Comparison of ENCODE assay signal across 29 cellular contexts in the genomic region with DNA sequence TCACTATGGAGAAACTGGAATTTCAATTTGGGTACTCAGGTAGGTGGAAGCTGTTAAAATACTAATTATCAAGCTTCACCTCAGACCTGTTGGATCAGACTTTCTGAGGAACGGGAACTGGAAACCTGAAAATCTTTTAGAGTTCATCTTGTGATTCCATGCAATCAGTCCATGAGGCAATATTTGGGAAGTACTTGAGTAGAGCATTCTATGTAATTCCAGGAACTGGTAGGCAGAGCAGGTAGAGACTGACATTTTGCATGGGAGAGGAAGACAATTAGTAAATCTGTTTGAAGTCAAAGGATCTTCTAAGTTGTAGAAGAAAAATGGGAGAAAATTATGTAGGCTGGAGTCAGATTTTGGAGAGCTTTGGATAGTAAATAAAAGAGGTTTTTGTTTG. TPM values are rescaled to one million over a fixed set of nuclear protein-coding genes. Genes with fewer than 3 reads are reported as not detected.
DNase-seq lines count a peak whose midpoint lies in the region; ATAC-seq and TF ChIP-seq lines count a peak whose summit lies in the region.
"Had no signal": no experiment of that assay in that cellular context is flagged by ENCODE, and none has a peak within 500 bp of the region (broad histone marks: within the 10 kb centered on the region; RNA-seq: fewer than 3 reads in every experiment).

No MANE protein-coding gene starts in this region.

- CTCF ChIA-PET in Calu3 (lab: Charles Lee) = no interaction called here

- DNase-seq in hepatocyte (ENCODE audit: low spot score) (no peak), smooth muscle cell (lab: John Stamatoyannopoulos, UW; ENCODE audit: unreplicated experiment) (no peak), Calu3 (no peak), T-helper 1 cell (no peak), DMS79 treated with DMSO at 0.1 percent for 48 hours (lab: John Stamatoyannopoulos, UW) (no peak)
- DNase-seq: activated B cell treated with CpG ODN at 0.5 μM for 24 hours; activated CD4-positive, alpha-beta T cell treated with anti-CD3 and anti-CD28 coated beads, Interleukin-2, amount 50 U/mL, for 4 hours; anterior cingulate cortex; dermis blood vessel endothelial cell; GF-D8; GOT3; heart left ventricle; NCI-H146; NCI-H2171; NCI-H526 treated with DMSO at 0.1 percent for 48 hours; retina; spleen; stimulated activated CD4-positive, alpha-beta T cell treated with anti-CD3 and anti-CD28 coated beads, Interleukin-2, amount 100 ng/mL, for 48 hours; SW 1271 had no signal

- H3K4me3 ChIP-seq in ACC112 (ENCODE audit: low read depth, low read length) = peak overlapping the region; percentile 75
- no peak overlapping the region for H3K4me3 ChIP-seq in OCI-LY3 (ENCODE audit: low read length)
- H3K4me3 ChIP-seq in hepatocyte = no peak overlapping the region
- H3K4me3 ChIP-seq in smooth muscle cell = no peak overlapping the region
- H3K4me3 ChIP-seq: cardiac muscle cell, spleen had no signal

- no TSS peak for BruUV-seq in Calu3 (replicated peaks; lab: Mats Ljungman, UMichigan)

- no peaks in the 10 kb centered on the region for H3K4me1 Mint-ChIP-seq in Calu3 (ENCODE audit: low read depth, unreplicated experiment)
- H3K4me1 Mint-ChIP-seq: activated B cell treated with CpG ODN at 0.5 μM for 24 hours; activated T-helper 17 cell treated with anti-CD3 and anti-CD28 coated beads, Interleukin-2, amount 50 U/mL, for 72 hours; stimulated activated memory B cell treated with anti-CD40 and anti-IgM and Interleukin-4, amounts not matched to agents 10 μg/mL and 1 μg/mL and 100 μg/mL, for 72 hours had no signal

- intact Hi-C loops in Calu3 (cut with micrococcal nuclease; ENCODE audit: unreplicated experiment) = loop anchor here (10.0 kb wide), 1 partner anchor 539 kb away; no protein-coding TSS in a partner anchor

- WGBS in hepatocyte (ENCODE audit: low lambda C conversion rate, missing lambda C conversion rate) = 96% methylated on average over 1 of the region's 1 CpG
- WGBS in smooth muscle cell (ENCODE audit: low lambda C conversion rate) = 93% methylated on average over 1 of the region's 1 CpG

- H3K9ac ChIP-seq in OCI-LY3 (ENCODE audit: low read length) (no peak overlapping the region), smooth muscle cell (ENCODE audit: low read depth) (no peak overlapping the region)

- H3K4me2 ChIP-seq in OCI-LY3 (ENCODE audit: low read length) = no peak overlapping the region
- peak overlapping the region; percentile 52 for H3K4me2 ChIP-seq in hepatocyte
- H3K4me2 ChIP-seq in smooth muscle cell = peak overlapping the region; percentile 48

- ATAC-seq in GM21528 (IDR thresholded peaks at IDR 0.05; ENCODE audit: low FRiP score, unreplicated experiment) = no peak
- ATAC-seq: activated T-helper 17 cell treated with anti-CD3 and anti-CD28 coated beads, Interleukin-2, amount 50 U/mL, for 72 hours; heart left ventricle; natural killer cell treated with Interleukin-12 subunit alpha and Interleukin-12 subunit beta and Interleukin-15 and Interleukin-18, amount 100 ng/mL, for 72 hours; stimulated activated memory B cell treated with anti-CD40 and anti-IgM and Interleukin-4, amounts not matched to agents 10 μg/mL and 1 μg/mL and 100 μg/mL, for 72 hours had no signal

- peaks cover 33% of the 10 kb centered on the region for H3K4me1 ChIP-seq in ACC112 (ENCODE audit: control insufficient read depth, insufficient read depth, low read length, unreplicated experiment)
- H3K4me1 ChIP-seq in OCI-LY3 (ENCODE audit: low read length) = no peaks in the 10 kb centered on the region
- H3K4me1 ChIP-seq in hepatocyte (ENCODE audit: insufficient read depth) = no peaks in the 10 kb centered on the region
- H3K4me1 ChIP-seq in smooth muscle cell (ENCODE audit: low read depth) = peaks cover 6% of the 10 kb centered on the region

- TF ChIP-seq CTCF in OCI-LY3 (IDR thresholded peaks at IDR 0.05; ENCODE audit: low read depth, low read length) (no peak), hepatocyte (IDR thresholded peaks at IDR 0.05; ENCODE audit: poor library complexity) (no peak), smooth muscle cell (IDR thresholded peaks at IDR 0.05; ENCODE audit: borderline replicate concordance, insufficient read depth, poor library complexity, severe bottlenecking) (no peak), Calu3 (IDR thresholded peaks at IDR 0.05; ENCODE audit: unreplicated experiment) (no peak)

- no peaks in the 10 kb centered on the region for H3K9me2 ChIP-seq in hepatocyte (replicated peaks; ENCODE audit: insufficient read depth)

- no peaks in the 10 kb centered on the region for H3K9me3 Mint-ChIP-seq in Calu3 (ENCODE audit: low read depth, unreplicated experiment)
- H3K9me3 Mint-ChIP-seq: activated B cell treated with CpG ODN at 0.5 μM for 24 hours; activated naive CD4-positive, alpha-beta T cell treated with anti-CD3 and anti-CD28 coated beads, Interleukin-2, amount 50 U/mL, for 24 hours; activated T-helper 17 cell treated with anti-CD3 and anti-CD28 coated beads, Interleukin-2, amount 50 U/mL, for 72 hours; mesothelial cell of epicardium; natural killer cell treated with Interleukin-12 subunit alpha and Interleukin-12 subunit beta and Interleukin-15 and Interleukin-18, amount 100 ng/mL, for 72 hours; stimulated activated memory B cell treated with anti-CD40 and anti-IgM and Interleukin-4, amounts not matched to agents 10 μg/mL and 1 μg/mL and 100 μg/mL, for 72 hours had no signal

- H3F3A ChIP-seq in smooth muscle cell (ENCODE audit: low read depth) = peaks cover 6% of the 10 kb centered on the region

- no peak overlapping the region for H3K4me3 Mint-ChIP-seq in Calu3 (ENCODE audit: low read depth, unreplicated experiment)
- H3K4me3 Mint-ChIP-seq: activated B cell treated with CpG ODN at 0.5 μM for 24 hours; activated naive CD4-positive, alpha-beta T cell treated with anti-CD3 and anti-CD28 coated beads, Interleukin-2, amount 50 U/mL, for 24 hours; activated T-helper 17 cell treated with anti-CD3 and anti-CD28 coated beads, Interleukin-2, amount 50 U/mL, for 72 hours; mesothelial cell of epicardium; natural killer cell treated with Interleukin-12 subunit alpha and Interleukin-12 subunit beta and Interleukin-15 and Interleukin-18, amount 100 ng/mL, for 72 hours; stimulated activated memory B cell treated with anti-CD40 and anti-IgM and Interleukin-4, amounts not matched to agents 10 μg/mL and 1 μg/mL and 100 μg/mL, for 72 hours had no signal

- H2AFZ ChIP-seq in ACC112 (ENCODE audit: low read length, unreplicated experiment) (peak overlapping the region; percentile 88), OCI-LY3 (ENCODE audit: low read depth, low read length) (0 out of 2 replicates have a peak overlapping the region, but pooled peaks have one; percentile 14), hepatocyte (no peak overlapping the region), smooth muscle cell (ENCODE audit: low read depth) (no peak overlapping the region)

- H3K36me3 Mint-ChIP-seq in Calu3 (ENCODE audit: insufficient read depth, unreplicated experiment) = no peaks in the 10 kb centered on the region
- H3K36me3 Mint-ChIP-seq: activated naive CD4-positive, alpha-beta T cell treated with anti-CD3 and anti-CD28 coated beads, Interleukin-2, amount 50 U/mL, for 24 hours; mesothelial cell of epicardium; natural killer cell treated with Interleukin-12 subunit alpha and Interleukin-12 subunit beta and Interleukin-15 and Interleukin-18, amount 100 ng/mL, for 72 hours; stimulated activated memory B cell treated with anti-CD40 and anti-IgM and Interleukin-4, amounts not matched to agents 10 μg/mL and 1 μg/mL and 100 μg/mL, for 72 hours had no signal

- H3K27ac Mint-ChIP-seq in Calu3 (ENCODE audit: unreplicated experiment) = no peak overlapping the region
- H3K27ac Mint-ChIP-seq: activated B cell treated with CpG ODN at 0.5 μM for 24 hours; activated naive CD4-positive, alpha-beta T cell treated with anti-CD3 and anti-CD28 coated beads, Interleukin-2, amount 50 U/mL, for 24 hours; activated T-helper 17 cell treated with anti-CD3 and anti-CD28 coated beads, Interleukin-2, amount 50 U/mL, for 72 hours; mesothelial cell of epicardium; natural killer cell treated with Interleukin-12 subunit alpha and Interleukin-12 subunit beta and Interleukin-15 and Interleukin-18, amount 100 ng/mL, for 72 hours; stimulated activated memory B cell treated with anti-CD40 and anti-IgM and Interleukin-4, amounts not matched to agents 10 μg/mL and 1 μg/mL and 100 μg/mL, for 72 hours had no signal

- H3K27ac ChIP-seq in ACC112 (ENCODE audit: low read depth, low read length) = peak overlapping the region; percentile 60; the same call in 1 of the 2 replicates
- no peak overlapping the region for H3K27ac ChIP-seq in OCI-LY3 (ENCODE audit: low read length)
- H3K27ac ChIP-seq in hepatocyte = no peak overlapping the region
- H3K27ac ChIP-seq in smooth muscle cell (ENCODE audit: low read depth) = no peak overlapping the region
- H3K27ac ChIP-seq: cardiac muscle cell, spleen had no signal

- H3K27me3 Mint-ChIP-seq in Calu3 (ENCODE audit: unreplicated experiment) = no peaks in the 10 kb centered on the region
- H3K27me3 Mint-ChIP-seq: activated B cell treated with CpG ODN at 0.5 μM for 24 hours; activated naive CD4-positive, alpha-beta T cell treated with anti-CD3 and anti-CD28 coated beads, Interleukin-2, amount 50 U/mL, for 24 hours; activated T-helper 17 cell treated with anti-CD3 and anti-CD28 coated beads, Interleukin-2, amount 50 U/mL, for 72 hours; stimulated activated memory B cell treated with anti-CD40 and anti-IgM and Interleukin-4, amounts not matched to agents 10 μg/mL and 1 μg/mL and 100 μg/mL, for 72 hours had no signal

- H3K27me3 ChIP-seq in ACC112 (ENCODE audit: insufficient read depth, low read length) = no peaks in the 10 kb centered on the region
- no peaks in the 10 kb centered on the region for H3K27me3 ChIP-seq in OCI-LY3 (ENCODE audit: low read depth, low read length)
- no peaks in the 10 kb centered on the region for H3K27me3 ChIP-seq in hepatocyte
- H3K27me3 ChIP-seq in smooth muscle cell (ENCODE audit: low read depth) = no peaks in the 10 kb centered on the region
- H3K27me3 ChIP-seq: cardiac muscle cell, heart left ventricle, spleen had no signal

- H3K36me3 ChIP-seq in ACC112 (ENCODE audit: insufficient read depth, low read length) (no peaks in the 10 kb centered on the region), OCI-LY3 (replicated peaks; ENCODE audit: low read depth, low read length) (no peaks in the 10 kb centered on the region), hepatocyte (replicated peaks; ENCODE audit: insufficient read depth, low read depth) (no peaks in the 10 kb centered on the region), smooth muscle cell (ENCODE audit: low read depth) (peaks cover 8% of the 10 kb centered on the region)
- H3K36me3 ChIP-seq: cardiac muscle cell, heart left ventricle, spleen had no signal

- no peaks in the 10 kb centered on the region for H3K9me3 ChIP-seq in OCI-LY3 (ENCODE audit: insufficient read depth, low read length)
- H3K9me3 ChIP-seq in hepatocyte (ENCODE audit: low read depth) = no peaks in the 10 kb centered on the region
- H3K9me3 ChIP-seq in smooth muscle cell (replicated peaks; ENCODE audit: low read depth) = no peaks in the 10 kb centered on the region
- H3K9me3 ChIP-seq: heart left ventricle, spleen had no signal

- H4K20me1 ChIP-seq in OCI-LY3 (ENCODE audit: insufficient read depth, low read length) (no peaks in the 10 kb centered on the region), hepatocyte (ENCODE audit: insufficient read depth, poor library complexity, severe bottlenecking) (no peaks in the 10 kb centered on the region), smooth muscle cell (ENCODE audit: low read depth) (peaks cover 95% of the 10 kb centered on the region)

- H3K79me2 ChIP-seq in ACC112 (ENCODE audit: control insufficient read depth, insufficient read depth, low read length, unreplicated experiment) = no peaks in the 10 kb centered on the region
- H3K79me2 ChIP-seq in OCI-LY3 (ENCODE audit: low read length) = no peaks in the 10 kb centered on the region
- H3K79me2 ChIP-seq in hepatocyte = no peaks in the 10 kb centered on the region
- H3K79me2 ChIP-seq in smooth muscle cell (ENCODE audit: low read depth) = peaks cover 9% of the 10 kb centered on the region

RNA-seq across cellular contexts. Expression of a gene that starts 43.1 kb away (rescaled TPM):
- total RNA-seq in hepatocyte = 13.0 and 18.9 TPM in 2 replicates
- 7.3 and 11.2 TPM in 2 replicates for polyA plus RNA-seq in hepatocyte
- total RNA-seq in smooth muscle cell = 358 and 430 TPM in 2 replicates
- 210 and 281 TPM in 2 replicates for polyA plus RNA-seq in smooth muscle cell
- total RNA-seq in Calu3 (2022) = 0.24 TPM in 1 of 2 replicates, not detected in the other
- total RNA-seq: A673; activated T-helper 17 cell treated with anti-CD3 and anti-CD28 coated beads, Interleukin-2, amount 50 U/mL, for 72 hours; natural killer cell treated with Interleukin-12 subunit alpha and Interleukin-12 subunit beta and Interleukin-15 and Interleukin-18, amount 100 ng/mL, for 72 hours had no signal

Comparison
In these comparisons a context has a peak if more than half of its experiments do, and no peak if none do; other contexts are left out.
1. H2AFZ ChIP-seq: peak in ACC112 (single experiment) and OCI-LY3 (single experiment); none in hepatocyte (single experiment) and smooth muscle cell (single experiment).
2. RNA of a gene that starts 43.1 kb away (total RNA-seq): 358 to 430 TPM in smooth muscle cell; 13.0 to 18.9 TPM in hepatocyte and 0.24 TPM in Calu3; every median in the first group is over 10 times any median in the second.